8 cellular contexts compared by ENCODE assay signal in genomic region chr1:167721617-167722151, GRCh38. TPM values are rescaled to one million over a fixed set of nuclear protein-coding genes. Genes with fewer than 3 reads are reported as not detected.
DNase-seq lines count a peak whose midpoint lies in the region; FAIRE-seq and TF ChIP-seq lines count a peak whose summit lies in the region.

TSS of gene MPZL1 (plus strand) at chr1:167721982. CDS start at chr1:167722152, 170 bp downstream.

- H3K9me3 Mint-ChIP-seq in neural progenitor cell = no peaks in the 10 kb centered on the region

- H3K36me3 Mint-ChIP-seq in neural progenitor cell = peaks cover 9% of the 10 kb centered on the region

- H3K36me3 ChIP-seq in ES-I3 (ENCODE audit: insufficient read depth, low read length) = no peaks in the 10 kb centered on the region
- no peaks in the 10 kb centered on the region for H3K36me3 ChIP-seq in neural progenitor cell
- H3K36me3 ChIP-seq in stomach smooth muscle (ENCODE audit: control insufficient read depth in 2 of 2, insufficient read depth in 2 of 2, low read length in 2 of 2) = no peaks in the 10 kb centered on the region

- DNase-seq in H54 (ENCODE audit: insufficient read length, low spot score) (peak; percentile 90), LoVo (ENCODE audit: low spot score) (peak; percentile 93), SHP77 treated with DMSO at 0.1 percent for 48 hours (lab: John Stamatoyannopoulos, UW) (peak; percentile 70), activated gamma-delta T cell treated with Interleukin-2 at 50 U/mL for 16 hours (peak; percentile 90), foreskin fibroblast (peak; percentile 93 to 98), neural progenitor cell (ENCODE audit: low spot score) (peak; percentile 93)

- H3K9ac ChIP-seq in ES-I3 (ENCODE audit: low read depth, low read length) (peak within 1 kb of the TSS; percentile 76), neural progenitor cell (peak within 1 kb of the TSS; percentile 57), stomach smooth muscle (ENCODE audit: low read length in 2 of 2) (peak within 1 kb of the TSS; percentile 73 to 85)

- no peaks in the 10 kb centered on the region for H3K27me3 ChIP-seq in neural progenitor cell
- H3K27me3 ChIP-seq in stomach smooth muscle (ENCODE audit: control insufficient read depth in 1 of 2, insufficient read depth in 2 of 2, low read length in 2 of 2) = no peaks in the 10 kb centered on the region

- H3K4me1 Mint-ChIP-seq in neural progenitor cell = peaks cover 41% of the 10 kb centered on the region

- H3K27ac Mint-ChIP-seq in neural progenitor cell = peak within 1 kb of the TSS; percentile 90

- H2AFZ ChIP-seq in neural progenitor cell (replicated peaks) = peak within 1 kb of the TSS; percentile 98

- peaks cover 8% of the 10 kb centered on the region for H3K27me3 Mint-ChIP-seq in neural progenitor cell (ENCODE audit: insufficient read depth, low read depth)

- peaks cover 20% of the 10 kb centered on the region for H3F3A ChIP-seq in neural progenitor cell (ENCODE audit: low read depth)

- H3K4me2 ChIP-seq in neural progenitor cell = peak within 1 kb of the TSS; percentile 95

- peaks cover 49% of the 10 kb centered on the region for H3K79me2 ChIP-seq in neural progenitor cell (ENCODE audit: low read depth)

- TF ChIP-seq CTCF in foreskin fibroblast (IDR thresholded peaks at IDR 0.05; ENCODE audit: low read depth, low read length) (no peak), neural progenitor cell (IDR thresholded peaks at IDR 0.05) (no peak)

- H4K20me1 ChIP-seq in neural progenitor cell (ENCODE audit: low read depth) = peaks cover 43% of the 10 kb centered on the region

- FAIRE-seq in H54 (lab: Jason Lieb, UNC) = no peak

- H3K9me3 ChIP-seq in ES-I3 (ENCODE audit: control insufficient read depth, insufficient read depth, low read length) (no peaks in the 10 kb centered on the region), neural progenitor cell (ENCODE audit: low read depth) (no peaks in the 10 kb centered on the region), stomach smooth muscle (ENCODE audit: control insufficient read depth in 2 of 2, low read length in 2 of 2) (no peaks in the 10 kb centered on the region)

- peaks cover 30% of the 10 kb centered on the region for H3K4me1 ChIP-seq in ES-I3 (ENCODE audit: insufficient read depth, low read length)
- H3K4me1 ChIP-seq in neural progenitor cell = peaks cover 16% of the 10 kb centered on the region
- peaks cover 9% of the 10 kb centered on the region for H3K4me1 ChIP-seq in stomach smooth muscle (ENCODE audit: control insufficient read depth, insufficient read depth, low read length)

- H3K27ac ChIP-seq in neural progenitor cell (peak within 1 kb of the TSS; percentile 25), stomach smooth muscle (ENCODE audit: low read length) (peak within 1 kb of the TSS; percentile 84)

- H3K4me3 ChIP-seq in foreskin fibroblast (ENCODE audit: low read depth in 1 of 2, low read length in 2 of 2) (peak within 1 kb of the TSS; percentile 81 to 92), neural progenitor cell (peak within 1 kb of the TSS; percentile 92), stomach smooth muscle (ENCODE audit: low read length in 2 of 2) (peak within 1 kb of the TSS; percentile 83 to 85)

- TF ChIP-seq POLR2A in H54 (IDR thresholded peaks at IDR 0.05; ENCODE audit: low read depth, low read length) = peak; percentile 63

- H3K4me3 Mint-ChIP-seq in neural progenitor cell = peak within 1 kb of the TSS; percentile 97

RNA-seq across cellular contexts. Expression of gene MPZL1, which starts in this region (rescaled TPM):
- 121 and 125 TPM in 2 replicates for total RNA-seq in neural progenitor cell (ENCODE audit: low replicate concordance)

Comparison
In these comparisons a context has a peak if more than half of its experiments do, and no peak if none do; other contexts are left out.
1. Peak in every context shown above with its lines: DNase-seq, H3K4me3 ChIP-seq and H3K27ac ChIP-seq.